ENCODE assay signal across 10 cellular contexts in the genomic region with DNA sequence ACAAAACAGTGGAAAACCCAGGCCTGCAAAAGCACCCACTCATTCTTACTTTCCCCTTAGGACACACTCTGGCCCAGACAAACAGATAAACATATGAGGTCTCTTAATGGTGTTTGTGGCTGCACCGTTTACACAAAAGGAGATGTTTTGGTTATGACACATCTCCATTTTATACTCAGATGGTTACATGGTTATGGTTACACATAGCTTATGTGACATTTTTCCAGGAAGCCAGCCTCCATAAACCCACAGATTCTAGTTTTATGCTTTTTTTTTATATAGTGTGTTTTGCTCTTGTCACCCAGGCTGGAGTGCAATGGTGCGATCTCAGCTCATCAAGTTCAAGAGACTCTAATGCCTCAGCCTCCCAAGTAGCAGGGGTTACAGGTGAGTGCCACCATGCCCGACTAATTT. TPM values are rescaled to one million over a fixed set of nuclear protein-coding genes. Genes with fewer than 3 reads are reported as not detected.
DNase-seq lines count a peak whose midpoint lies in the region; ATAC-seq, FAIRE-seq and TF ChIP-seq lines count a peak whose summit lies in the region.
"Had no signal": no experiment of that assay in that cellular context is flagged by ENCODE, and none has a peak within 500 bp of the region (broad histone marks: within the 10 kb centered on the region; RNA-seq: fewer than 3 reads in every experiment).

No MANE protein-coding gene starts in this region.

- H3K9me3 Mint-ChIP-seq in natural killer cell treated with Interleukin-12 subunit alpha and Interleukin-12 subunit beta and Interleukin-15 and Interleukin-18, amount 100 ng/mL, for 72 hours: peaks cover 6% of the 10 kb centered on the region

- peaks cover 67 to 78% of the 10 kb centered on the region in 2 donors for H3K4me1 Mint-ChIP-seq in natural killer cell treated with Interleukin-12 subunit alpha and Interleukin-12 subunit beta and Interleukin-15 and Interleukin-18, amount 100 ng/mL, for 72 hours (ENCODE audit: low read depth in 2 of 2)

- no peak for FAIRE-seq in HTR-8/SVneo (lab: Jason Lieb, UNC)

- peak overlapping the region; percentile 97 for H3K27ac Mint-ChIP-seq in natural killer cell treated with Interleukin-12 subunit alpha and Interleukin-12 subunit beta and Interleukin-15 and Interleukin-18, amount 100 ng/mL, for 72 hours

- peak; percentile 89 for DNase-seq in ELR (ENCODE audit: low read depth)
- DNase-seq in HTR-8/SVneo (ENCODE audit: insufficient read length, low spot score): peak; percentile 5
- DNase-seq in astrocyte of the cerebellum (ENCODE audit: low read depth): peak; percentile 81
- peak; percentile 84 for DNase-seq in natural killer cell treated with Interleukin-12 subunit alpha and Interleukin-12 subunit beta and Interleukin-15 and Interleukin-18, amount 100 ng/mL, for 72 hours (ENCODE audit: low spot score)
- no peak for DNase-seq in DMS 273 (lab: John Stamatoyannopoulos, UW; ENCODE audit: unreplicated experiment)
- no peak for DNase-seq in Right ventricle myocardium inferior (ENCODE audit: missing footprints)
- DNase-seq in NCI-H1436 treated with DMSO at 0.1 percent for 48 hours (lab: John Stamatoyannopoulos, UW): no peak
- DNase-seq: effector CD4-positive, alpha-beta T cell; NCI-H446; SK-N-SH had no signal

- TF ChIP-seq CTCF in astrocyte of the cerebellum (IDR thresholded peaks at IDR 0.05; ENCODE audit: low read depth, low read length, missing control alignments): no peak

- H3K4me3 Mint-ChIP-seq in natural killer cell treated with Interleukin-12 subunit alpha and Interleukin-12 subunit beta and Interleukin-15 and Interleukin-18, amount 100 ng/mL, for 72 hours: peak overlapping the region; percentile 91

- intact Hi-C loops in Right ventricle myocardium inferior (cut with DNase I): no loop called here

- H3K36me3 Mint-ChIP-seq in natural killer cell treated with Interleukin-12 subunit alpha and Interleukin-12 subunit beta and Interleukin-15 and Interleukin-18, amount 100 ng/mL, for 72 hours: peaks cover 24% of the 10 kb centered on the region

- H3K27me3 Mint-ChIP-seq in natural killer cell treated with Interleukin-12 subunit alpha and Interleukin-12 subunit beta and Interleukin-15 and Interleukin-18, amount 100 ng/mL, for 72 hours: no peaks in the 10 kb centered on the region

- in situ Hi-C loops in astrocyte of the cerebellum (cut with HindIII; ENCODE audit: low sequenced_read_pairs): no loop called here

- peak; percentile 87 to 91 for ATAC-seq in natural killer cell treated with Interleukin-12 subunit alpha and Interleukin-12 subunit beta and Interleukin-15 and Interleukin-18, amount 100 ng/mL, for 72 hours
- no peak for ATAC-seq in Right ventricle myocardium inferior

- H3K4me3 ChIP-seq in astrocyte of the cerebellum (ENCODE audit: low read depth, low read length): no peak overlapping the region

RNA-seq across cellular contexts. Expression of a gene that starts 3.5 kb away (rescaled TPM):
- 100 to 1,000 TPM in 1 of 2 donors, 10 to 100 TPM in 1; 58.2 to 197 TPM for total RNA-seq in natural killer cell treated with Interleukin-12 subunit alpha and Interleukin-12 subunit beta and Interleukin-15 and Interleukin-18, amount 100 ng/mL, for 72 hours
- total RNA-seq in Right ventricle myocardium inferior: 2.3 TPM

Comparison
In these comparisons a context has a peak if more than half of its experiments do, and no peak if none do; other contexts are left out.
1. DNase-seq: peak in ELR (single experiment), HTR-8/SVneo (single experiment), astrocyte of the cerebellum (single experiment) and natural killer cell treated with Interleukin-12 subunit alpha and Interleukin-12 subunit beta and Interleukin-15 and Interleukin-18, amount 100 ng/mL, for 72 hours (single experiment); none in DMS 273 (single experiment), Right ventricle myocardium inferior (single experiment) and NCI-H1436 treated with DMSO at 0.1 percent for 48 hours (single experiment).
2. RNA of a gene that starts 3.5 kb away (total RNA-seq): 58.2 to 197 TPM in natural killer cell treated with Interleukin-12 subunit alpha and Interleukin-12 subunit beta and Interleukin-15 and Interleukin-18, amount 100 ng/mL, for 72 hours; 2.3 TPM in Right ventricle myocardium inferior (single experiment); every median in the first group is over 10 times any median in the second.